In genomic region chr4:184649971-184650855, GRCh38 we compare ENCODE assay signal across 1 cellular context.
A peak's percentile ranks its signal among the peaks of the same experiment; 100 is the strongest.
TF ChIP-seq lines count a peak whose summit lies in the region.

No MANE protein-coding gene starts in this region.

TF ChIP-seq in HepG2, 621 proteins besides CTCF, POLR2A, EP300 and RAD21 (continued from another document and continues in another):
- TF ChIP-seq ZNF691 (CRISPR knock-in tag; IDR thresholded peaks at IDR 0.05; ENCODE audit: borderline replicate concordance, low read depth) (peak; percentile 62; the same call in 1 of the 2 replicates), SMAD3 (CRISPR knock-in tag; IDR thresholded peaks at IDR 0.05) (0 out of 2 replicates have a peak, but pooled peaks have one; percentile 16), ZNF598 (CRISPR knock-in tag; IDR thresholded peaks at IDR 0.05; ENCODE audit: borderline replicate concordance) (0 out of 2 replicates have a peak, but pooled peaks have one; percentile 69), XBP1 (CRISPR knock-in tag; IDR thresholded peaks at IDR 0.05) (0 out of 2 replicates have a peak, but pooled peaks have one; percentile 58), AGO2 (optimal IDR thresholded peaks at IDR 0.05; ENCODE audit: low read depth, low read length) (no peak), SALL1 (CRISPR knock-in tag; IDR thresholded peaks at IDR 0.05) (peak; percentile 8; the same call in 1 of the 2 replicates), TCF12 (IDR thresholded peaks at IDR 0.05) (no peak), TCF12 (CRISPR knock-in tag; IDR thresholded peaks at IDR 0.05) (no peak), KMT2A (CRISPR knock-in tag; IDR thresholded peaks at IDR 0.05) (0 out of 2 replicates have a peak, but pooled peaks have one; percentile 11), ZNF563 (CRISPR knock-in tag; IDR thresholded peaks at IDR 0.05) (0 out of 2 replicates have a peak, but pooled peaks have one; percentile 15), ZNF547 (CRISPR knock-in tag; IDR thresholded peaks at IDR 0.05) (no peak), ZNF850 (CRISPR knock-in tag; conservative IDR thresholded peaks at IDR 0.05) (no peak), ZNF274 (CRISPR knock-in tag; IDR thresholded peaks at IDR 0.05) (0 out of 2 replicates have a peak, but pooled peaks have one; percentile 11), ZNF687 (CRISPR knock-in tag; IDR thresholded peaks at IDR 0.05) (peak; percentile 26; the same call in 1 of the 2 replicates), TRIM22 (IDR thresholded peaks at IDR 0.05) (no peak), GATAD1 (CRISPR knock-in tag; IDR thresholded peaks at IDR 0.05) (0 out of 2 replicates have a peak, but pooled peaks have one; percentile 11), AGO1 (IDR thresholded peaks at IDR 0.05; ENCODE audit: low read depth, low read length, poor library complexity, severe bottlenecking) (no peak), ZNF605 (CRISPR knock-in tag; IDR thresholded peaks at IDR 0.05) (peak; percentile 47; the same call in 1 of the 2 replicates), ZFP1 (CRISPR knock-in tag; IDR thresholded peaks at IDR 0.05) (no peak), MTF1 (CRISPR knock-in tag; IDR thresholded peaks at IDR 0.05) (0 out of 2 replicates have a peak, but pooled peaks have one; percentile 23), MAX (IDR thresholded peaks at IDR 0.05) (peak; percentile 12; the same call in 1 of the 2 replicates), ZFX (CRISPR knock-in tag; IDR thresholded peaks at IDR 0.05; ENCODE audit: low read depth) (peak; percentile 25; the same call in 1 of the 2 replicates), ZNF777 (CRISPR knock-in tag; IDR thresholded peaks at IDR 0.05) (0 out of 2 replicates have a peak, but pooled peaks have one; percentile 6), HMGXB4 (CRISPR knock-in tag; IDR thresholded peaks at IDR 0.05; ENCODE audit: borderline replicate concordance in 1 of 2, low read depth in 1 of 2) (0 out of 4 replicates have a peak, but pooled peaks of 1 of the 2 experiments have one; percentile 7), SRY (CRISPR knock-in tag; IDR thresholded peaks at IDR 0.05) (0 out of 2 replicates have a peak, but pooled peaks have one; percentile 19), ZNF878 (CRISPR knock-in tag; IDR thresholded peaks at IDR 0.05) (no peak), KAT8 (CRISPR knock-in tag; IDR thresholded peaks at IDR 0.05) (0 out of 2 replicates have a peak, but pooled peaks have one; percentile 23), ZNF296 (CRISPR knock-in tag; conservative IDR thresholded peaks at IDR 0.05) (0 out of 2 replicates have a peak, but pooled peaks have one; percentile 40), KLF9 (CRISPR knock-in tag; IDR thresholded peaks at IDR 0.05; ENCODE audit: low read depth) (0 out of 2 replicates have a peak, but pooled peaks have one; percentile 20), HNF1A (IDR thresholded peaks at IDR 0.05; ENCODE audit: low read depth) (no peak), HNF1A (CRISPR knock-in tag; IDR thresholded peaks at IDR 0.05; ENCODE audit: borderline replicate concordance) (0 out of 2 replicates have a peak, but pooled peaks have one; percentile 4), ZNF225 (CRISPR knock-in tag; IDR thresholded peaks at IDR 0.05) (peak; percentile 21; the same call in 1 of the 2 replicates), THRA (CRISPR knock-in tag; IDR thresholded peaks at IDR 0.05; ENCODE audit: borderline replicate concordance) (no peak), YEATS2 (CRISPR knock-in tag; IDR thresholded peaks at IDR 0.05; ENCODE audit: borderline replicate concordance) (0 out of 2 replicates have a peak, but pooled peaks have one; percentile 8), PHF20 (CRISPR knock-in tag; IDR thresholded peaks at IDR 0.05) (peak; percentile 33; the same call in 1 of the 2 replicates), HDAC1 (CRISPR knock-in tag; IDR thresholded peaks at IDR 0.05) (0 out of 2 replicates have a peak, but pooled peaks have one; percentile 27), UBTF (CRISPR knock-in tag; IDR thresholded peaks at IDR 0.05) (0 out of 2 replicates have a peak, but pooled peaks have one; percentile 5), HOMEZ (CRISPR knock-in tag; IDR thresholded peaks at IDR 0.05; ENCODE audit: low read depth) (no peak), SRSF1 (optimal IDR thresholded peaks at IDR 0.05; ENCODE audit: low read depth, low read length) (no peak), ELF4 (CRISPR knock-in tag; IDR thresholded peaks at IDR 0.05; ENCODE audit: borderline replicate concordance) (0 out of 2 replicates have a peak, but pooled peaks have one; percentile 28)
